In genomic region chr20:8601542-8601912, GRCh38 we compare ENCODE assay signal across 9 cellular contexts.
DNase-seq lines count a peak whose midpoint lies in the region; ATAC-seq and TF ChIP-seq lines count a peak whose summit lies in the region.
"Had no signal": no experiment of that assay in that cellular context is flagged by ENCODE, and none has a peak within 500 bp of the region (broad histone marks: within the 10 kb centered on the region; RNA-seq: fewer than 3 reads in every experiment).

No MANE protein-coding gene starts in this region.

- H3K9me3 Mint-ChIP-seq in activated CD4-positive, alpha-beta T cell treated with anti-CD3 and anti-CD28 coated beads, Interleukin-2, amount 10 ng/mL, durations not matched to agents 24 days and 14 days = peaks cover 10% of the 10 kb centered on the region
- peaks cover 5% of the 10 kb centered on the region for H3K9me3 Mint-ChIP-seq in progenitor cell of endocrine pancreas (ENCODE audit: low read depth)

- H3K9me3 ChIP-seq in OCI-LY7 (ENCODE audit: low read length) = peaks cover 5% of the 10 kb centered on the region; the same call in 1 of the 2 replicates

- H3K27ac ChIP-seq in OCI-LY7 (ENCODE audit: low read depth, low read length, poor library complexity, severe bottlenecking) = peak overlapping the region; percentile 77

- no peak overlapping the region for H3K4me3 Mint-ChIP-seq in activated CD4-positive, alpha-beta T cell treated with anti-CD3 and anti-CD28 coated beads, Interleukin-2, amount 10 ng/mL, durations not matched to agents 24 days and 14 days
- peak overlapping the region; percentile 82 for H3K4me3 Mint-ChIP-seq in progenitor cell of endocrine pancreas (ENCODE audit: low read depth)

- H3K36me3 Mint-ChIP-seq in activated CD4-positive, alpha-beta T cell treated with anti-CD3 and anti-CD28 coated beads, Interleukin-2, amount 10 ng/mL, durations not matched to agents 24 days and 14 days (ENCODE audit: low read depth) = no peaks in the 10 kb centered on the region
- H3K36me3 Mint-ChIP-seq in progenitor cell of endocrine pancreas (ENCODE audit: insufficient read depth) = peaks cover 1% of the 10 kb centered on the region

- DNase-seq in activated CD4-positive, alpha-beta T cell treated with anti-CD3 and anti-CD28 coated beads, Interleukin-2, amount 10 ng/mL, durations not matched to agents 24 days and 14 days = no peak
- DNase-seq in activated CD4-positive, alpha-beta T cell treated with anti-CD3 and anti-CD28 coated beads, Interleukin-2, amount 50 U/mL, for 4 hours = no peak
- DNase-seq in OCI-LY7 (ENCODE audit: low spot score) (peak; percentile 45), progenitor cell of endocrine pancreas (ENCODE audit: low spot score, unreplicated experiment) (no peak), NCI-H446 (lab: John Stamatoyannopoulos, UW) (no peak), DMS 273 (lab: John Stamatoyannopoulos, UW; ENCODE audit: unreplicated experiment) (no peak)
- DNase-seq in stimulated activated CD8-positive, alpha-beta memory T cell treated with anti-CD3 and anti-CD28 coated beads, Interleukin-4, amount 100 ng/mL, for 48 hours = no peak

- no peaks in the 10 kb centered on the region for H3K79me2 ChIP-seq in OCI-LY7 (ENCODE audit: insufficient read depth, low read depth, low read length)

- peaks cover 34% of the 10 kb centered on the region for H3K4me1 ChIP-seq in OCI-LY7 (ENCODE audit: insufficient read depth, low read length, poor library complexity, severe bottlenecking)

- H3K4me3 ChIP-seq in OCI-LY7 (ENCODE audit: low read depth, low read length, poor library complexity, severe bottlenecking) = peak overlapping the region; percentile 58
- H3K4me3 ChIP-seq: BLaER1 treated with 17β-estradiol and CSF1 and Interleukin-3, amounts not matched to agents 10 nM and 100 nM had no signal

- TF ChIP-seq CTCF in OCI-LY7 (conservative IDR thresholded peaks at IDR 0.05; ENCODE audit: low read length) (no peak), progenitor cell of endocrine pancreas (IDR thresholded peaks at IDR 0.05; ENCODE audit: unreplicated experiment) (no peak)

- CTCF ChIA-PET in OCI-LY7 (lab: Charles Lee; ENCODE audit: unreplicated experiment) = no interaction called here

- intact Hi-C loops in activated CD4-positive, alpha-beta T cell treated with anti-CD3 and anti-CD28 coated beads, Interleukin-2, amount 10 ng/mL, durations not matched to agents 24 days and 14 days (cut with micrococcal nuclease) = no loop called here
- intact Hi-C loops in OCI-LY7 (cut with micrococcal nuclease; ENCODE audit: unreplicated experiment) = loop anchor here (5.0 to 10.0 kb wide), 2 partner anchors 59 to 197 kb away; no protein-coding TSS in a partner anchor

- no peaks in the 10 kb centered on the region for H3K27me3 Mint-ChIP-seq in activated CD4-positive, alpha-beta T cell treated with anti-CD3 and anti-CD28 coated beads, Interleukin-2, amount 10 ng/mL, durations not matched to agents 24 days and 14 days
- H3K27me3 Mint-ChIP-seq in progenitor cell of endocrine pancreas = no peaks in the 10 kb centered on the region

- peak; percentile 89 for ATAC-seq in HG02943 (IDR thresholded peaks at IDR 0.05; ENCODE audit: low read depth, unreplicated experiment)

- POLR2A ChIA-PET in OCI-LY7 (lab: Charles Lee) = interaction anchor here (0.6 to 1.4 kb wide), 5 partner anchors 9 to 215 kb away, joined by 3 to 5 read pairs (median 3); no protein-coding TSS in a partner anchor

- peak overlapping the region; percentile 78 for H3K4me2 ChIP-seq in OCI-LY7 (ENCODE audit: low read length)

- H3K9me2 ChIP-seq in OCI-LY7 (ENCODE audit: insufficient read depth, low read length) = no peaks in the 10 kb centered on the region

- H3K4me1 Mint-ChIP-seq in activated CD4-positive, alpha-beta T cell treated with anti-CD3 and anti-CD28 coated beads, Interleukin-2, amount 10 ng/mL, durations not matched to agents 24 days and 14 days = peaks cover 9% of the 10 kb centered on the region
- peaks cover 2% of the 10 kb centered on the region for H3K4me1 Mint-ChIP-seq in progenitor cell of endocrine pancreas (ENCODE audit: low read depth)

- BruUV-seq in OCI-LY7 (replicated peaks; lab: Mats Ljungman, UMichigan) = no TSS peak

- no peaks in the 10 kb centered on the region for H4K20me1 ChIP-seq in OCI-LY7 (ENCODE audit: insufficient read depth, low read length)
- H4K20me1 ChIP-seq: BLaER1 treated with 17β-estradiol and CSF1 and Interleukin-3, amounts not matched to agents 10 nM and 100 nM had no signal

- H2AFZ ChIP-seq in OCI-LY7 (ENCODE audit: low read length) = peak overlapping the region; percentile 95; the same call in 1 of the 2 replicates

- H3K27ac Mint-ChIP-seq in activated CD4-positive, alpha-beta T cell treated with anti-CD3 and anti-CD28 coated beads, Interleukin-2, amount 10 ng/mL, durations not matched to agents 24 days and 14 days = peak overlapping the region; percentile 41
- H3K27ac Mint-ChIP-seq in progenitor cell of endocrine pancreas = no peak overlapping the region

- H3K36me3 ChIP-seq in OCI-LY7 (ENCODE audit: insufficient read depth, low read length) = no peaks in the 10 kb centered on the region
- H3K36me3 ChIP-seq: BLaER1 treated with 17β-estradiol and CSF1 and Interleukin-3, amounts not matched to agents 10 nM and 100 nM had no signal
